In genomic region chr3:154251610-154252009, GRCh38 we compare ENCODE assay signal across 17 cellular contexts.
DNase-seq lines count a peak whose midpoint lies in the region; ATAC-seq and TF ChIP-seq lines count a peak whose summit lies in the region.
"Had no signal": no experiment of that assay in that cellular context is flagged by ENCODE, and none has a peak within 500 bp of the region (broad histone marks: within the 10 kb centered on the region; RNA-seq: fewer than 3 reads in every experiment).

No MANE protein-coding gene starts in this region.

- no peak for ATAC-seq in T-helper 17 cell

- H3K4me3 Mint-ChIP-seq in activated naive CD4-positive, alpha-beta T cell treated with anti-CD3 and anti-CD28 coated beads, Interleukin-2, amount 50 U/mL, for 24 hours = no peak overlapping the region
- H3K4me3 Mint-ChIP-seq in activated naive CD4-positive, alpha-beta T cell treated with anti-CD3 and anti-CD28 coated beads, Interleukin-2, amount 10 ng/mL, durations not matched to agents 7 days and 5 days = no peak overlapping the region
- H3K4me3 Mint-ChIP-seq in T-helper 17 cell = no peak overlapping the region
- H3K4me3 Mint-ChIP-seq: B cell; CD8-positive, alpha-beta memory T cell; H9 had no signal

- H3K27me3 Mint-ChIP-seq in activated naive CD4-positive, alpha-beta T cell treated with anti-CD3 and anti-CD28 coated beads, Interleukin-2, amount 50 U/mL, for 24 hours = no peaks in the 10 kb centered on the region
- H3K27me3 Mint-ChIP-seq in activated naive CD4-positive, alpha-beta T cell treated with anti-CD3 and anti-CD28 coated beads, Interleukin-2, amount 10 ng/mL, durations not matched to agents 7 days and 5 days = no peaks in the 10 kb centered on the region
- no peaks in the 10 kb centered on the region for H3K27me3 Mint-ChIP-seq in T-helper 17 cell
- H3K27me3 Mint-ChIP-seq: B cell; CD8-positive, alpha-beta memory T cell had no signal

- H3K27ac Mint-ChIP-seq in activated naive CD4-positive, alpha-beta T cell treated with anti-CD3 and anti-CD28 coated beads, Interleukin-2, amount 50 U/mL, for 24 hours = peak overlapping the region; percentile 26
- H3K27ac Mint-ChIP-seq in activated naive CD4-positive, alpha-beta T cell treated with anti-CD3 and anti-CD28 coated beads, Interleukin-2, amount 10 ng/mL, durations not matched to agents 7 days and 5 days = no peak overlapping the region
- H3K27ac Mint-ChIP-seq in T-helper 17 cell = peak overlapping the region; percentile 27
- H3K27ac Mint-ChIP-seq: B cell had no signal

- H3K9me3 Mint-ChIP-seq in activated naive CD4-positive, alpha-beta T cell treated with anti-CD3 and anti-CD28 coated beads, Interleukin-2, amount 50 U/mL, for 24 hours = no peaks in the 10 kb centered on the region
- H3K9me3 Mint-ChIP-seq in activated naive CD4-positive, alpha-beta T cell treated with anti-CD3 and anti-CD28 coated beads, Interleukin-2, amount 10 ng/mL, durations not matched to agents 7 days and 5 days = no peaks in the 10 kb centered on the region
- H3K9me3 Mint-ChIP-seq: CD8-positive, alpha-beta memory T cell; H9 had no signal

- peak; percentile 30 to 36 for TF ChIP-seq RAD21 in liver (IDR thresholded peaks at IDR 0.05)

- no peak overlapping the region for H3K9ac ChIP-seq in liver (ENCODE audit: low read depth in 1 of 2, low read length in 2 of 2)
- H3K9ac ChIP-seq: BLaER1 treated with 17β-estradiol and CSF1 and Interleukin-3, amounts not matched to agents 10 nM and 100 nM; GM23248 had no signal

- no peaks in the 10 kb centered on the region for H3K9me3 ChIP-seq in T-helper 17 cell (ENCODE audit: control insufficient read depth, low read length, poor library complexity, severe bottlenecking)
- no peaks in the 10 kb centered on the region for H3K9me3 ChIP-seq in liver (ENCODE audit: control insufficient read depth in 4 of 4, low read length in 3 of 4)
- H3K9me3 ChIP-seq in breast epithelium = no peaks in the 10 kb centered on the region
- H3K9me3 ChIP-seq: BLaER1 treated with 17β-estradiol and CSF1 and Interleukin-3, amounts not matched to agents 10 nM and 100 nM had no signal

- 44% methylated on average over 3 of the region's 3 CpGs for WGBS in liver

- H3K4me1 Mint-ChIP-seq in activated naive CD4-positive, alpha-beta T cell treated with anti-CD3 and anti-CD28 coated beads, Interleukin-2, amount 50 U/mL, for 24 hours = peaks cover 8% of the 10 kb centered on the region
- peaks cover 5% of the 10 kb centered on the region for H3K4me1 Mint-ChIP-seq in activated naive CD4-positive, alpha-beta T cell treated with anti-CD3 and anti-CD28 coated beads, Interleukin-2, amount 10 ng/mL, durations not matched to agents 7 days and 5 days
- H3K4me1 Mint-ChIP-seq in T-helper 17 cell = peaks cover 5% of the 10 kb centered on the region

- H3K36me3 Mint-ChIP-seq in activated naive CD4-positive, alpha-beta T cell treated with anti-CD3 and anti-CD28 coated beads, Interleukin-2, amount 50 U/mL, for 24 hours = peaks cover 23% of the 10 kb centered on the region
- peaks cover 38% of the 10 kb centered on the region for H3K36me3 Mint-ChIP-seq in activated naive CD4-positive, alpha-beta T cell treated with anti-CD3 and anti-CD28 coated beads, Interleukin-2, amount 10 ng/mL, durations not matched to agents 7 days and 5 days
- H3K36me3 Mint-ChIP-seq in T-helper 17 cell (ENCODE audit: low read depth) = peaks cover 22% of the 10 kb centered on the region

- TF ChIP-seq CTCF in liver (IDR thresholded peaks at IDR 0.05; ENCODE audit: low read depth, low read length, missing input control) (no peak), breast epithelium (IDR thresholded peaks at IDR 0.05) (no peak)

- intact Hi-C loops in breast epithelium (cut with DNase I; ENCODE audit: low total_unique reads) = no loop called here

- no peak for DNase-seq in activated naive CD4-positive, alpha-beta T cell treated with anti-CD3 and anti-CD28 coated beads, Interleukin-2, amount 10 ng/mL, durations not matched to agents 7 days and 5 days
- no peak for DNase-seq in T-helper 17 cell
- DNase-seq in germinal center (ENCODE audit: low spot score) = no peak
- DNase-seq in breast epithelium (ENCODE audit: low spot score in 2 of 2) = no peak
- DNase-seq in anterior cingulate cortex (lab: John Stamatoyannopoulos, UW) = no peak
- DNase-seq: CD8-positive, alpha-beta memory T cell; COR-L47; DMS 273 treated with DMSO at 0.1 percent for 48 hours; DMS53; DND-41; EL; GM23248; H9 had no signal

- TF ChIP-seq POLR2A in breast epithelium (IDR thresholded peaks at IDR 0.05) = no peak

- H3K36me3 ChIP-seq in liver (ENCODE audit: control insufficient read depth in 4 of 4, insufficient read depth in 3 of 4, low read depth in 1 of 4, low read length in 3 of 4) (peaks cover 7 to 28% (median 20%) of the 10 kb centered on the region in 4 donors), breast epithelium (no peaks in the 10 kb centered on the region)

- no peak overlapping the region for H3K4me3 ChIP-seq in liver (ENCODE audit: low read depth in 1 of 3, low read length in 3 of 3)
- no peak overlapping the region for H3K4me3 ChIP-seq in breast epithelium
- H3K4me3 ChIP-seq: BLaER1 treated with 17β-estradiol and CSF1 and Interleukin-3, amounts not matched to agents 10 nM and 100 nM; GM23248 had no signal

- peak overlapping the region in 1 of 2 donors; percentile 12 for H3K27ac ChIP-seq in liver (ENCODE audit: low read depth in 1 of 2, low read length in 2 of 2)
- H3K27ac ChIP-seq in breast epithelium = no peak overlapping the region
- H3K27ac ChIP-seq: BLaER1 treated with 17β-estradiol and CSF1 and Interleukin-3, amounts not matched to agents 10 nM and 100 nM; GM23248 had no signal

- H3K27me3 ChIP-seq in liver (ENCODE audit: control insufficient read depth in 4 of 4, insufficient read depth in 4 of 4, low read length in 3 of 4) = no peaks in the 10 kb centered on the region
- no peaks in the 10 kb centered on the region for H3K27me3 ChIP-seq in breast epithelium
- H3K27me3 ChIP-seq: BLaER1 treated with 17β-estradiol and CSF1 and Interleukin-3, amounts not matched to agents 10 nM and 100 nM had no signal

- H3K4me1 ChIP-seq in liver (ENCODE audit: control insufficient read depth in 4 of 4, insufficient read depth in 4 of 4, low read length in 3 of 4) (peaks cover 3 to 28% (median 24%) of the 10 kb centered on the region in 4 donors), breast epithelium (no peaks in the 10 kb centered on the region)
- H3K4me1 ChIP-seq: BLaER1 treated with 17β-estradiol and CSF1 and Interleukin-3, amounts not matched to agents 10 nM and 100 nM had no signal

- CTCF ChIA-PET in activated naive CD4-positive, alpha-beta T cell treated with anti-CD3 and anti-CD28 coated beads, Interleukin-2, amount 10 ng/mL, durations not matched to agents 7 days and 5 days (lab: Charles Lee) = no interaction called here

TF ChIP-seq in liver, 16 proteins besides CTCF, POLR2A, EP300 and RAD21 (continues in another document):
- TF ChIP-seq EGR1 (IDR thresholded peaks at IDR 0.05; ENCODE audit: low read depth in 2 of 2) = peak; percentile 67 to 80
- TF ChIP-seq YY1 (IDR thresholded peaks at IDR 0.05) = peak; percentile 87
- TF ChIP-seq ZBTB33 (IDR thresholded peaks at IDR 0.05) = peak; percentile 29
- TF ChIP-seq SP1 (IDR thresholded peaks at IDR 0.05) = peak; percentile 74
- peak; percentile 93 to 94 for TF ChIP-seq HNF4A (conservative IDR thresholded peaks at IDR 0.05)
- TF ChIP-seq FOXA2 (IDR thresholded peaks at IDR 0.05) = peak; percentile 96
- peak; percentile 87 for TF ChIP-seq HNF4G (IDR thresholded peaks at IDR 0.05)
- TF ChIP-seq MAX (IDR thresholded peaks at IDR 0.05) = peak; percentile 74
- TF ChIP-seq GABPA (IDR thresholded peaks at IDR 0.05 in 1 of 2, conservative IDR thresholded peaks at IDR 0.05 in 1 of 2) = no peak
- TF ChIP-seq REST (IDR thresholded peaks at IDR 0.05) = peak; percentile 58
- no peak for TF ChIP-seq NR2F2 (IDR thresholded peaks at IDR 0.05)
